ENCODE assay signal across 1 cellular context in the genomic region with DNA sequence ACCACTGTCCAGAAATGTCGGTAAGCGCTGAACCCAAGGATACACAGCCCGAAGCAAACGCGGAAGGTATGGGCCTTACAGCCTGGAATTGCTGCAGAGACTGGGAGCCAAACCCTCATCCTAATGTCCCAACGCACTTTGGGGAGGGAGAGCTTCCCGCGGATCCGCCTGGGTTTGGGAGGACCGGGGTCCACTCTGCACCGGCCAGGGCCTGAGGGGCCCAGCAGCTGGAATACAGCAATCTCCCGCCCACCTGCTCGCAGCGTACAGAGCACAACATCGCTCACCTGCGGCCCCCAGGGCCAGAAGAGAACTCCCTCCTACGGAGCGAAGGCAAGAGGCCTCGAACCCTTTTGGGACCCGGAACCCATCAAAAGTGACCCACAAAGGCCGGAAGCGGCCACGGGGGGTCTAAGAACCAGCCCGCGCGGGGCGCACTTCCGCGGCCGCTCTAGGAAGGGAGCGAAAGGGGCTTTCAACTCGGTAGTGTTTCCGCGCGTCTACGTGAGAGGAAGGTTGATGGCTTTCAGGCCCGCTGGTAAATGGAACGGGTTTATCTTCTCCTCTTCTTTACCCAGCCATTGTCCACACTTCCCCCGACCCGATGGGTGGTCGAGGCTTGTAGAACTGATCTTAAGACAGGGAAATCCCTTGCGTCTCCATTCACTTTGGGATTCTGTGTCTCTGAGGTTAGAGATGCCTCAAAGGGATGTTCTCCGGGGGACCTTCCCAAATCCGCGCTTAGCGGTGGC.
TF ChIP-seq lines count a peak whose summit lies in the region.

A gene (minus strand): TSS at position 378 of the 752 bp plus-strand sequence. CDS start 1,342 bp downstream, outside the sequence.

TF ChIP-seq in WTC11, 78 proteins besides CTCF, POLR2A, EP300 and RAD21 (continued from another document):
- TF ChIP-seq, protein P1, sequence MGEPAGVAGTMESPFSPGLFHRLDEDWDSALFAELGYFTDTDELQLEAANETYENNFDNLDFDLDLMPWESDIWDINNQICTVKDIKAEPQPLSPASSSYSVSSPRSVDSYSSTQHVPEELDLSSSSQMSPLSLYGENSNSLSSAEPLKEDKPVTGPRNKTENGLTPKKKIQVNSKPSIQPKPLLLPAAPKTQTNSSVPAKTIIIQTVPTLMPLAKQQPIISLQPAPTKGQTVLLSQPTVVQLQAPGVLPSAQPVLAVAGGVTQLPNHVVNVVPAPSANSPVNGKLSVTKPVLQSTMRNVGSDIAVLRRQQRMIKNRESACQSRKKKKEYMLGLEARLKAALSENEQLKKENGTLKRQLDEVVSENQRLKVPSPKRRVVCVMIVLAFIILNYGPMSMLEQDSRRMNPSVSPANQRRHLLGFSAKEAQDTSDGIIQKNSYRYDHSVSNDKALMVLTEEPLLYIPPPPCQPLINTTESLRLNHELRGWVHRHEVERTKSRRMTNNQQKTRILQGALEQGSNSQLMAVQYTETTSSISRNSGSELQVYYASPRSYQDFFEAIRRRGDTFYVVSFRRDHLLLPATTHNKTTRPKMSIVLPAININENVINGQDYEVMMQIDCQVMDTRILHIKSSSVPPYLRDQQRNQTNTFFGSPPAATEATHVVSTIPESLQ (CRISPR knock-in tag; IDR thresholded peaks at IDR 0.05): no peak
